Comparison of ENCODE assay signal across 19 cellular contexts in genomic region chr4:76799139-76799538, GRCh38.
DNase-seq lines count a peak whose midpoint lies in the region; ATAC-seq, FAIRE-seq and TF ChIP-seq lines count a peak whose summit lies in the region.
"Had no signal": no experiment of that assay in that cellular context is flagged by ENCODE, and none has a peak within 500 bp of the region (broad histone marks: within the 10 kb centered on the region; RNA-seq: fewer than 3 reads in every experiment).

No MANE protein-coding gene starts in this region.

- CTCF ChIA-PET in K562 (lab: Yijun Ruan, JAX; ENCODE audit: low intra/inter-chr PET ratio), result no interaction called here

- H3K4me1 Mint-ChIP-seq in activated T-helper 17 cell treated with anti-CD3 and anti-CD28 coated beads, Interleukin-2, amount 50 U/mL, for 72 hours, result no peaks in the 10 kb centered on the region

- no peak overlapping the region; the same call in 1 of the 2 replicates for H3K4me2 ChIP-seq in K562 (ENCODE audit: insufficient read depth, low read length)
- peak overlapping the region; percentile 42 for H3K4me2 ChIP-seq in smooth muscle cell
- H3K4me2 ChIP-seq: BLaER1, KMS-11 had no signal

- POLR2A ChIA-PET in K562 (lab: Yijun Ruan, JAX), result no interaction called here

- H3K9me3 ChIP-seq in K562 (replicated peaks; ENCODE audit: control insufficient read depth, insufficient read depth, low read depth, low read length) (no peaks in the 10 kb centered on the region), smooth muscle cell (replicated peaks; ENCODE audit: low read depth) (no peaks in the 10 kb centered on the region)
- H3K9me3 ChIP-seq: BLaER1 had no signal

- H3F3A ChIP-seq in smooth muscle cell (ENCODE audit: low read depth), result peaks cover 27% of the 10 kb centered on the region

- no peaks in the 10 kb centered on the region for H3K9me1 ChIP-seq in K562 (ENCODE audit: control insufficient read depth, insufficient read depth, low read length)

- FAIRE-seq in K562 (lab: Jason Lieb, UNC), result no peak

- H3K4me3 ChIP-seq in K562 (no peak overlapping the region), smooth muscle cell (no peak overlapping the region)
- H3K4me3 ChIP-seq: BLaER1, GM23248 had no signal

- ATAC-seq in K562 (peak; percentile 60), HG03469 (IDR thresholded peaks at IDR 0.05; ENCODE audit: unreplicated experiment) (no peak)
- ATAC-seq in activated T-helper 17 cell treated with anti-CD3 and anti-CD28 coated beads, Interleukin-2, amount 50 U/mL, for 72 hours (replicated peaks), result no peak
- ATAC-seq: Right ventricle myocardium inferior had no signal

- in situ Hi-C loops in K562 (cut with MboI), result no loop called here

- H2AFZ ChIP-seq in K562 (ENCODE audit: low read depth, low read length) (peak overlapping the region; percentile 65), smooth muscle cell (ENCODE audit: low read depth) (peak overlapping the region; percentile 14)
- H2AFZ ChIP-seq: GM23248 had no signal

- peak; percentile 32 for DNase-seq in NOMO-1 treated with DMSO at 0.1 percent for 48 hours (lab: John Stamatoyannopoulos, UW; ENCODE audit: unreplicated experiment)
- DNase-seq in NOMO-1 treated with dmso at 0.1 percent for 144 hours (lab: John Stamatoyannopoulos, UW; ENCODE audit: unreplicated experiment), result no peak
- DNase-seq in MV-4-11 (lab: John Stamatoyannopoulos, UW), result peak; percentile 73
- DNase-seq in K562 (ENCODE audit: extremely low read depth in 1 of 4, low spot score in 3 of 4), result no peak
- no peak for DNase-seq in smooth muscle cell (lab: John Stamatoyannopoulos, UW; ENCODE audit: unreplicated experiment)
- no peak for DNase-seq in activated CD4-positive, CD25-positive, alpha-beta regulatory T cell treated with anti-CD3 and anti-CD28 coated beads, Interleukin-2, amount 50 U/mL, for 72 hours
- DNase-seq: 8988T; CD8-positive, alpha-beta memory T cell; MM.1S; NCI-H1436; NCI-H2029 treated with DMSO at 0.1 percent for 48 hours; NCI-H510A; NCI-H82 had no signal

- H3K27me3 ChIP-seq in K562 (ENCODE audit: control insufficient read depth in 2 of 2, insufficient read depth in 2 of 2, low read length in 2 of 2) (no peaks in the 10 kb centered on the region), smooth muscle cell (ENCODE audit: low read depth) (no peaks in the 10 kb centered on the region)
- H3K27me3 ChIP-seq: BLaER1 had no signal

- H3K27ac Mint-ChIP-seq in activated T-helper 17 cell treated with anti-CD3 and anti-CD28 coated beads, Interleukin-2, amount 50 U/mL, for 72 hours, result no peak overlapping the region
- H3K27ac Mint-ChIP-seq: CD8-positive, alpha-beta memory T cell had no signal

- no peaks in the 10 kb centered on the region for H3K36me3 Mint-ChIP-seq in activated T-helper 17 cell treated with anti-CD3 and anti-CD28 coated beads, Interleukin-2, amount 50 U/mL, for 72 hours (ENCODE audit: low read depth)
- H3K36me3 Mint-ChIP-seq: CD8-positive, alpha-beta memory T cell had no signal

- no peak for TF ChIP-seq POLR2A in K562 (conservative IDR thresholded peaks at IDR 0.05)

- TF ChIP-seq RAD21 in K562 (CRISPR knock-in tag; conservative IDR thresholded peaks at IDR 0.05 in 1 of 2, IDR thresholded peaks at IDR 0.05 in 1 of 2), result no peak

- H3K27me3 Mint-ChIP-seq in activated T-helper 17 cell treated with anti-CD3 and anti-CD28 coated beads, Interleukin-2, amount 50 U/mL, for 72 hours, result peaks cover 18% of the 10 kb centered on the region

- H3K4me1 ChIP-seq in K562 (replicated peaks in 1 of 2; ENCODE audit: control insufficient read depth in 2 of 2, insufficient read depth in 2 of 2, low read length in 2 of 2) (peaks cover 8 to 17% of the 10 kb centered on the region in 2 experiments), smooth muscle cell (ENCODE audit: low read depth) (peaks cover 23% of the 10 kb centered on the region)
- H3K4me1 ChIP-seq: BLaER1 had no signal

- no TSS peak for BruUV-seq in K562 (replicated peaks; lab: Mats Ljungman, UMichigan)

- WGBS in K562 (ENCODE audit: insufficient coverage, low coverage, missing lambda C conversion rate), result 4% methylated on average over 7 of the region's 7 CpGs
- 62% methylated on average over 7 of the region's 7 CpGs for WGBS in smooth muscle cell (ENCODE audit: low lambda C conversion rate)

- H3K9ac ChIP-seq in K562 (ENCODE audit: insufficient read depth in 1 of 2, low read depth in 2 of 2, low read length in 2 of 2) (no peak overlapping the region), smooth muscle cell (ENCODE audit: low read depth) (peak overlapping the region; percentile 3)
- H3K9ac ChIP-seq: BLaER1, GM23248, KMS-11 had no signal

- TF ChIP-seq EP300 in K562 (IDR thresholded peaks at IDR 0.05; ENCODE audit: low read length), result no peak

- H4K20me1 ChIP-seq in K562 (replicated peaks; ENCODE audit: control insufficient read depth, insufficient read depth, low read length) (no peaks in the 10 kb centered on the region), smooth muscle cell (ENCODE audit: low read depth) (no peaks in the 10 kb centered on the region)
- H4K20me1 ChIP-seq: BLaER1 had no signal

- no peaks in the 10 kb centered on the region for H3K79me2 ChIP-seq in K562 (ENCODE audit: control insufficient read depth, insufficient read depth, low read length)
- H3K79me2 ChIP-seq in smooth muscle cell (ENCODE audit: low read depth), result peaks cover 16% of the 10 kb centered on the region

- no peak overlapping the region for H3K4me3 Mint-ChIP-seq in activated T-helper 17 cell treated with anti-CD3 and anti-CD28 coated beads, Interleukin-2, amount 50 U/mL, for 72 hours

- H3K36me3 ChIP-seq in K562 (ENCODE audit: control insufficient read depth, insufficient read depth, low read length) (no peaks in the 10 kb centered on the region), smooth muscle cell (ENCODE audit: low read depth) (no peaks in the 10 kb centered on the region)
- H3K36me3 ChIP-seq: BLaER1 had no signal

- intact Hi-C loops in K562 (cut with micrococcal nuclease), result no loop called here

- no peaks in the 10 kb centered on the region for H3K9me3 Mint-ChIP-seq in activated T-helper 17 cell treated with anti-CD3 and anti-CD28 coated beads, Interleukin-2, amount 50 U/mL, for 72 hours

- no peak for TF ChIP-seq CTCF in K562 (IDR thresholded peaks at IDR 0.05 in 2 of 3, conservative IDR thresholded peaks at IDR 0.05 in 1 of 3; ENCODE audit: insufficient read depth in 2 of 3, low read depth in 1 of 3, low read length in 3 of 3)
- TF ChIP-seq CTCF in smooth muscle cell (IDR thresholded peaks at IDR 0.05; ENCODE audit: borderline replicate concordance, insufficient read depth, poor library complexity, severe bottlenecking), result no peak

- peak overlapping the region; percentile 14; the same call in 1 of the 3 replicates for H3K27ac ChIP-seq in K562 (ENCODE audit: extremely low read depth, low read depth, low read length)
- peak overlapping the region; percentile 95 for H3K27ac ChIP-seq in smooth muscle cell (ENCODE audit: low read depth)
- H3K27ac ChIP-seq: BLaER1, GM23248, KMS-11 had no signal

TF ChIP-seq in K562, 482 proteins besides CTCF, POLR2A, EP300 and RAD21 (continues in another document):
- peak; percentile 45 for TF ChIP-seq GABPA (tag; conservative IDR thresholded peaks at IDR 0.05; ENCODE audit: low read depth)

Comparison
In these comparisons a context has a peak if more than half of its experiments do, and no peak if none do; other contexts are left out.
1. DNase-seq: peak in NOMO-1 treated with DMSO at 0.1 percent for 48 hours (single experiment) and MV-4-11 (single experiment); none in NOMO-1 treated with dmso at 0.1 percent for 144 hours (single experiment), K562 (0 of 4), smooth muscle cell (single experiment) and activated CD4-positive, CD25-positive, alpha-beta regulatory T cell treated with anti-CD3 and anti-CD28 coated beads, Interleukin-2, amount 50 U/mL, for 72 hours (single experiment).